In the genomic region with DNA sequence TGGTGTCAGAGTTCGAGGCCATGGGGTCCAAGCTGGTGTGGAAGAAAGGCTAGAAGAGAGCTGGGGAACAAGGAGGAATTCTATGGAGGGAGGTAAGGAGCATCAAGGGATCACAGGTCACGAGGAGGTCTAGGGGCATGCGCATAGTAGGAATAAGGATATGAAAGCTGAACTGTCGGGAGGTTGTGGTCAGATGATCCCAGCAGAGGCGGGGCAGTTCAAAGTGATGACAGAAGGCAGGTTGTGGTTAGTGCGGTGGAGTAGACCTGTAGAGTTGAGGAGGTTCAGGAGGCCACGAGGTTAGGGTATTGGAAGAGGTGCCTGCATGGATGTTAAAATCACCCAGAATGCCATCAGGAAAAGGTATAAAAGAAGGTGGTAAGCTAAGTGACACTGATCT, we compare ENCODE assay signal across 22 cellular contexts.
DNase-seq lines count a peak whose midpoint lies in the region; ATAC-seq and TF ChIP-seq lines count a peak whose summit lies in the region.
"Had no signal": no experiment of that assay in that cellular context is flagged by ENCODE, and none has a peak within 500 bp of the region (broad histone marks: within the 10 kb centered on the region; RNA-seq: fewer than 3 reads in every experiment).

No MANE protein-coding gene starts in this region.

- H3K4me1 ChIP-seq in DOHH2 (ENCODE audit: control insufficient read depth, low read length), result peaks cover 11% of the 10 kb centered on the region
- peaks cover 0 to 6% of the 10 kb centered on the region in 2 donors for H3K4me1 ChIP-seq in adrenal gland (replicated peaks in 1 of 2)
- H3K4me1 ChIP-seq in A673 (ENCODE audit: insufficient read depth, low read length, poor library complexity, severe bottlenecking), result no peaks in the 10 kb centered on the region
- H3K4me1 ChIP-seq: Caco-2 had no signal

- H3K27me3 ChIP-seq in DOHH2 (ENCODE audit: control insufficient read depth, low read length), result no peaks in the 10 kb centered on the region
- H3K27me3 ChIP-seq in adrenal gland, result no peaks in the 10 kb centered on the region
- H3K27me3 ChIP-seq in A673 (replicated peaks; ENCODE audit: insufficient read depth, low read depth, low read length, poor library complexity), result no peaks in the 10 kb centered on the region
- H3K27me3 ChIP-seq: body of pancreas, suprapubic skin had no signal

- TF ChIP-seq CTCF in DOHH2 (IDR thresholded peaks at IDR 0.05; ENCODE audit: low read depth, low read length, poor library complexity, severe bottlenecking) (no peak), HFFc6 (IDR thresholded peaks at IDR 0.05) (no peak), adrenal gland (IDR thresholded peaks at IDR 0.05) (no peak), A673 (conservative IDR thresholded peaks at IDR 0.05; ENCODE audit: low read depth, low read length) (no peak)

- POLR2A ChIA-PET in A673 (lab: Charles Lee; ENCODE audit: low non-redundant PET), result no interaction called here

- H3K27ac Mint-ChIP-seq in HFFc6, result peak overlapping the region; percentile 56
- H3K27ac Mint-ChIP-seq in dendritic cell treated with granulocyte-macrophage colony-stimulating factor and Interleukin-4, amounts not matched to agents 40 ng/mL and 50 ng/mL, for 4 days, result peak overlapping the region; percentile 69
- H3K27ac Mint-ChIP-seq in activated CD8-positive, alpha-beta memory T cell treated with anti-CD3 and anti-CD28 coated beads, Interleukin-2, amount 10 ng/mL, durations not matched to agents 7 days and 5 days, result no peak overlapping the region
- H3K27ac Mint-ChIP-seq: T-helper 2 cell treated with Interferon-gamma antibody and Interleukin-4, amounts not matched to agents 5 μg/mL and 100 μg/mL, for 36 hours had no signal

- H3K27me3 Mint-ChIP-seq in HFFc6 (ENCODE audit: insufficient read depth), result no peaks in the 10 kb centered on the region
- no peaks in the 10 kb centered on the region for H3K27me3 Mint-ChIP-seq in dendritic cell treated with granulocyte-macrophage colony-stimulating factor and Interleukin-4, amounts not matched to agents 40 ng/mL and 50 ng/mL, for 4 days
- H3K27me3 Mint-ChIP-seq in activated CD8-positive, alpha-beta memory T cell treated with anti-CD3 and anti-CD28 coated beads, Interleukin-2, amount 10 ng/mL, durations not matched to agents 7 days and 5 days, result no peaks in the 10 kb centered on the region

- no peak overlapping the region for H3K4me3 Mint-ChIP-seq in HFFc6
- H3K4me3 Mint-ChIP-seq in dendritic cell treated with granulocyte-macrophage colony-stimulating factor and Interleukin-4, amounts not matched to agents 40 ng/mL and 50 ng/mL, for 4 days, result no peak overlapping the region
- H3K4me3 Mint-ChIP-seq in activated CD8-positive, alpha-beta memory T cell treated with anti-CD3 and anti-CD28 coated beads, Interleukin-2, amount 10 ng/mL, durations not matched to agents 7 days and 5 days, result no peak overlapping the region
- H3K4me3 Mint-ChIP-seq: T-helper 2 cell treated with Interferon-gamma antibody and Interleukin-4, amounts not matched to agents 5 μg/mL and 100 μg/mL, for 36 hours had no signal

- H3K79me2 ChIP-seq in DOHH2 (ENCODE audit: control insufficient read depth, low read length), result no peaks in the 10 kb centered on the region

- H3K9me3 Mint-ChIP-seq in HFFc6, result no peaks in the 10 kb centered on the region
- H3K9me3 Mint-ChIP-seq in dendritic cell treated with granulocyte-macrophage colony-stimulating factor and Interleukin-4, amounts not matched to agents 40 ng/mL and 50 ng/mL, for 4 days, result no peaks in the 10 kb centered on the region
- no peaks in the 10 kb centered on the region for H3K9me3 Mint-ChIP-seq in activated CD8-positive, alpha-beta memory T cell treated with anti-CD3 and anti-CD28 coated beads, Interleukin-2, amount 10 ng/mL, durations not matched to agents 7 days and 5 days (ENCODE audit: low read depth)
- H3K9me3 Mint-ChIP-seq: T-helper 2 cell treated with Interferon-gamma antibody and Interleukin-4, amounts not matched to agents 5 μg/mL and 100 μg/mL, for 36 hours had no signal

- no TSS peak for BruUV-seq in A673 (replicated peaks; lab: Mats Ljungman, UMichigan)

- DNase-seq in HFFc6, result no peak
- peak; percentile 13 for DNase-seq in NOMO-1 treated with dmso at 0.1 percent for 144 hours (lab: John Stamatoyannopoulos, UW; ENCODE audit: unreplicated experiment)
- no peak for DNase-seq in activated CD8-positive, alpha-beta memory T cell treated with anti-CD3 and anti-CD28 coated beads, Interleukin-2, amount 10 ng/mL, durations not matched to agents 7 days and 5 days
- no peak for DNase-seq in adrenal gland
- no peak for DNase-seq in A673 (ENCODE audit: low spot score)
- DNase-seq: activated naive CD4-positive, alpha-beta T cell treated with anti-CD3 and anti-CD28 coated beads, Interleukin-2, amount 50 U/mL, for 16 hours; body of pancreas; Caco-2; dermis blood vessel endothelial cell; kidney glomerular epithelial cell; mesendoderm; NCI-H2029; NCI-H446 treated with DMSO at 0.1 percent for 48 hours; SHP77 treated with DMSO at 0.1 percent for 48 hours; stimulated activated CD4-positive, alpha-beta T cell treated with anti-CD3 and anti-CD28 coated beads, Interleukin-4, amount 100 ng/mL, for 24 hours had no signal

- no peaks in the 10 kb centered on the region for H3K9me2 ChIP-seq in DOHH2 (replicated peaks; ENCODE audit: control insufficient read depth, low read length)

- CTCF ChIA-PET in activated CD8-positive, alpha-beta memory T cell treated with anti-CD3 and anti-CD28 coated beads, Interleukin-2, amount 10 ng/mL, durations not matched to agents 7 days and 5 days (lab: Charles Lee), result interaction anchor here (0.8 to 16.2 kb wide), 4 partner anchors 9 to 250 kb away, joined by 3 to 271 read pairs (median 22); no protein-coding TSS in a partner anchor
- CTCF ChIA-PET in A673 (lab: Charles Lee), result interaction anchor here (1.2 to 1.7 kb wide), 3 partner anchors 13 to 266 kb away, joined by 3 to 4 read pairs (median 4); no protein-coding TSS in a partner anchor

- peaks cover 20% of the 10 kb centered on the region for H3K4me1 Mint-ChIP-seq in HFFc6 (ENCODE audit: low read depth)
- peaks cover 37% of the 10 kb centered on the region for H3K4me1 Mint-ChIP-seq in dendritic cell treated with granulocyte-macrophage colony-stimulating factor and Interleukin-4, amounts not matched to agents 40 ng/mL and 50 ng/mL, for 4 days (ENCODE audit: low read depth)
- H3K4me1 Mint-ChIP-seq in activated CD8-positive, alpha-beta memory T cell treated with anti-CD3 and anti-CD28 coated beads, Interleukin-2, amount 10 ng/mL, durations not matched to agents 7 days and 5 days, result peaks cover 20% of the 10 kb centered on the region

- TF ChIP-seq POLR2A in adrenal gland (IDR thresholded peaks at IDR 0.05), result no peak

- no peaks in the 10 kb centered on the region for H4K20me1 ChIP-seq in DOHH2 (ENCODE audit: control insufficient read depth, insufficient read depth, low read depth, low read length)

- H3K4me2 ChIP-seq in DOHH2 (ENCODE audit: low read length), result 0 out of 2 replicates have a peak overlapping the region, but pooled peaks have one; percentile 11
- H3K4me2 ChIP-seq: smooth muscle cell had no signal

- no peaks in the 10 kb centered on the region for H3K36me3 Mint-ChIP-seq in HFFc6 (ENCODE audit: low read depth)
- H3K36me3 Mint-ChIP-seq in dendritic cell treated with granulocyte-macrophage colony-stimulating factor and Interleukin-4, amounts not matched to agents 40 ng/mL and 50 ng/mL, for 4 days (ENCODE audit: low read depth), result peaks cover 32% of the 10 kb centered on the region
- no peaks in the 10 kb centered on the region for H3K36me3 Mint-ChIP-seq in activated CD8-positive, alpha-beta memory T cell treated with anti-CD3 and anti-CD28 coated beads, Interleukin-2, amount 10 ng/mL, durations not matched to agents 7 days and 5 days

- H3K27ac ChIP-seq in DOHH2 (ENCODE audit: low read depth, low read length) (no peak overlapping the region), adrenal gland (no peak overlapping the region), A673 (ENCODE audit: low read depth, low read length, poor library complexity, severe bottlenecking) (no peak overlapping the region)
- H3K27ac ChIP-seq: body of pancreas, suprapubic skin had no signal

- H3K36me3 ChIP-seq in DOHH2 (ENCODE audit: control insufficient read depth, low read length) (no peaks in the 10 kb centered on the region), adrenal gland (replicated peaks in 1 of 2) (no peaks in the 10 kb centered on the region), A673 (ENCODE audit: insufficient read depth, low read length, poor library complexity, severe bottlenecking) (no peaks in the 10 kb centered on the region)
- H3K36me3 ChIP-seq: suprapubic skin had no signal

- H3K9me3 ChIP-seq in DOHH2 (ENCODE audit: control insufficient read depth, insufficient read depth, low read length) (no peaks in the 10 kb centered on the region), adrenal gland (replicated peaks in 1 of 3) (no peaks in the 10 kb centered on the region), A673 (ENCODE audit: low read depth, low read length, poor library complexity, severe bottlenecking) (no peaks in the 10 kb centered on the region)
- H3K9me3 ChIP-seq: body of pancreas, Caco-2, suprapubic skin had no signal

- intact Hi-C loops in dendritic cell treated with granulocyte-macrophage colony-stimulating factor and Interleukin-4, amounts not matched to agents 40 ng/mL and 50 ng/mL, for 4 days (cut with micrococcal nuclease), result no loop called here
- intact Hi-C loops in adrenal gland (cut with DNase I), result loop anchor here in 1 of 2 donors (5.0 kb wide), 1 partner anchor 248 kb away; no protein-coding TSS in a partner anchor
- intact Hi-C loops in A673 (cut with micrococcal nuclease; ENCODE audit: unreplicated experiment), result no loop called here

- WGBS in adrenal gland, 4 donors, result 74 to 84% (median 80%) methylated on average over 7 of the region's 7 CpGs

- ATAC-seq in activated CD8-positive, alpha-beta memory T cell treated with anti-CD3 and anti-CD28 coated beads, Interleukin-2, amount 10 ng/mL, durations not matched to agents 7 days and 5 days, result no peak
- no peak for ATAC-seq in HG03342 (IDR thresholded peaks at IDR 0.05; ENCODE audit: unreplicated experiment)
- ATAC-seq: activated CD4-positive, CD25-positive, alpha-beta regulatory T cell treated with anti-CD3 and anti-CD28 coated beads, Interleukin-2, amount 50 U/mL, for 24 hours; body of pancreas had no signal

- H3F3A ChIP-seq in DOHH2 (ENCODE audit: control insufficient read depth, insufficient read depth), result no peaks in the 10 kb centered on the region

- no peak overlapping the region for H3K4me3 ChIP-seq in DOHH2 (ENCODE audit: low read length)
- H3K4me3 ChIP-seq in adrenal gland, result no peak overlapping the region
- H3K4me3 ChIP-seq in A673 (ENCODE audit: low read depth, low read length, poor library complexity, severe bottlenecking), result no peak overlapping the region
- H3K4me3 ChIP-seq: body of pancreas, smooth muscle cell, suprapubic skin had no signal
